ENCODE assay signal across 9 cellular contexts in the genomic region with DNA sequence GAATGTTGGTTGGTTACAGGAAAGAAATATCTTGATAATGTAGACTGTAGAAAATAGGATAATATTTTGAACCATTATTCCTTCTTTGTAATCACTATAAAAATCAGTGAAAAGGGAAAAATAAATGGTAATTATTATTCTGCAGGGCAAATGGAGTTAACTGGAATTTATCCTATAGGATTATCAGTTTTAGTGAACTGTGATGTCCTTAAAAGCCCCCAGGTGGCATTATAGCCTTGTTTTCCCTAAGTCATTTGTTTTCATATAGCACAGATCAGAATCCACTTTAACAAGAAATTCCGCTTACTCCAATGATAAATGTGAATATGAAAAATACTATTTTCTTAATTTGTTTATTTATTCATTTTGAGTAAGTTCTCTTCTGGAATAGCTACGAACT. TPM values are rescaled to one million over a fixed set of nuclear protein-coding genes. Genes with fewer than 3 reads are reported as not detected.
DNase-seq lines count a peak whose midpoint lies in the region; ATAC-seq, FAIRE-seq and TF ChIP-seq lines count a peak whose summit lies in the region.
"Had no signal": no experiment of that assay in that cellular context is flagged by ENCODE, and none has a peak within 500 bp of the region (broad histone marks: within the 10 kb centered on the region; RNA-seq: fewer than 3 reads in every experiment).

No MANE protein-coding gene starts in this region.

- no peaks in the 10 kb centered on the region for H3K36me3 Mint-ChIP-seq in CD14-positive monocyte

- POLR2A ChIA-PET in HEK293 (lab: Yijun Ruan, JAX): no interaction called here
- POLR2A ChIA-PET in OCI-LY7 (lab: Charles Lee): interaction anchor here (0.8 to 2.5 kb wide), 2 partner anchors 8 to 94 kb away, joined by 3 to 6 read pairs; no protein-coding TSS in a partner anchor

- H3K4me1 ChIP-seq in HEK293 (ENCODE audit: control insufficient read depth, insufficient read depth, low read length) (no peaks in the 10 kb centered on the region), OCI-LY7 (ENCODE audit: insufficient read depth, low read length, poor library complexity, severe bottlenecking) (no peaks in the 10 kb centered on the region), foreskin keratinocyte (no peaks in the 10 kb centered on the region)

- H3K9me3 Mint-ChIP-seq in CD14-positive monocyte: no peaks in the 10 kb centered on the region
- H3K9me3 Mint-ChIP-seq: activated CD4-positive, alpha-beta T cell treated with anti-CD3 and anti-CD28 coated beads, Interleukin-2, amount 10 ng/mL, durations not matched to agents 24 days and 14 days had no signal

- peaks cover 0 to 1% (median 0%) of the 10 kb centered on the region in 3 donors for H3K27me3 Mint-ChIP-seq in CD14-positive monocyte (ENCODE audit: low read depth in 3 of 3)

- intact Hi-C loops in OCI-LY7 (cut with micrococcal nuclease; ENCODE audit: unreplicated experiment) (no loop called here), CD14-positive monocyte (cut with micrococcal nuclease) (no loop called here)

- TF ChIP-seq CTCF in D721Med (IDR thresholded peaks at IDR 0.05; ENCODE audit: insufficient read depth, missing control alignments) (peak; percentile 46), HEK293 (tag by site-specific recombination; IDR thresholded peaks at IDR 0.05) (no peak), OCI-LY7 (conservative IDR thresholded peaks at IDR 0.05; ENCODE audit: low read length) (peak; percentile 71), foreskin keratinocyte (conservative IDR thresholded peaks at IDR 0.05) (peak; percentile 50), omental fat pad (IDR thresholded peaks at IDR 0.05) (no peak), CD14-positive monocyte (IDR thresholded peaks at IDR 0.05) (no peak)

- no peak overlapping the region for H3K27ac Mint-ChIP-seq in CD14-positive monocyte
- H3K27ac Mint-ChIP-seq: activated CD4-positive, alpha-beta T cell treated with anti-CD3 and anti-CD28 coated beads, Interleukin-2, amount 10 ng/mL, durations not matched to agents 24 days and 14 days had no signal

- no peaks in the 10 kb centered on the region for H3K9me3 ChIP-seq in HEK293 (ENCODE audit: control insufficient read depth, insufficient read depth, low read depth, low read length)
- H3K9me3 ChIP-seq in OCI-LY7 (ENCODE audit: low read length): no peaks in the 10 kb centered on the region

- H3K79me2 ChIP-seq in OCI-LY7 (ENCODE audit: insufficient read depth, low read depth, low read length): no peaks in the 10 kb centered on the region

- H3K4me3 Mint-ChIP-seq in CD14-positive monocyte: no peak overlapping the region
- H3K4me3 Mint-ChIP-seq: activated CD4-positive, alpha-beta T cell treated with anti-CD3 and anti-CD28 coated beads, Interleukin-2, amount 10 ng/mL, durations not matched to agents 24 days and 14 days had no signal

- CTCF ChIA-PET in HEK293 (lab: Yijun Ruan, JAX): interaction anchor here (0.8 to 3.0 kb wide), 8 partner anchors 8 to 489 kb away, joined by 3 to 23 read pairs (median 4); a partner anchor contains a TSS
- CTCF ChIA-PET in OCI-LY7 (lab: Charles Lee; ENCODE audit: unreplicated experiment): no interaction called here

- FAIRE-seq in D721Med (lab: Jason Lieb, UNC): no peak

- H4K20me1 ChIP-seq in OCI-LY7 (ENCODE audit: insufficient read depth, low read length): no peaks in the 10 kb centered on the region; the same call in 1 of the 2 replicates

- H3K4me1 Mint-ChIP-seq in CD14-positive monocyte: no peaks in the 10 kb centered on the region
- H3K4me1 Mint-ChIP-seq: activated CD4-positive, alpha-beta T cell treated with anti-CD3 and anti-CD28 coated beads, Interleukin-2, amount 10 ng/mL, durations not matched to agents 24 days and 14 days had no signal

- H3K4me3 ChIP-seq in HEK293 (ENCODE audit: low read depth, low read length): no peak overlapping the region
- no peak overlapping the region for H3K4me3 ChIP-seq in OCI-LY7 (ENCODE audit: low read depth, low read length, poor library complexity, severe bottlenecking)

- no peaks in the 10 kb centered on the region for H3K9me2 ChIP-seq in OCI-LY7 (ENCODE audit: insufficient read depth, low read length)

- no peak overlapping the region for H2AFZ ChIP-seq in OCI-LY7 (ENCODE audit: low read length)

- H3K27ac ChIP-seq in HEK293 (ENCODE audit: extremely low read depth, low read depth, low read length) (no peak overlapping the region), OCI-LY7 (ENCODE audit: low read depth, low read length, poor library complexity, severe bottlenecking) (no peak overlapping the region), foreskin keratinocyte (no peak overlapping the region)

- ATAC-seq in foreskin keratinocyte (no peak), GM19351 (IDR thresholded peaks at IDR 0.05; ENCODE audit: unreplicated experiment) (no peak), omental fat pad (ENCODE audit: low FRiP score) (no peak), GM21423 (IDR thresholded peaks at IDR 0.05; ENCODE audit: unreplicated experiment) (no peak)

- DNase-seq in D721Med (ENCODE audit: insufficient read length, low spot score): no peak
- peak; percentile 28 for DNase-seq in OCI-LY7 (ENCODE audit: low spot score)
- DNase-seq in foreskin keratinocyte: no peak
- DNase-seq in omental fat pad (ENCODE audit: low spot score): no peak
- no peak for DNase-seq in CD14-positive monocyte (ENCODE audit: low spot score)
- DNase-seq: activated CD4-positive, alpha-beta T cell treated with anti-CD3 and anti-CD28 coated beads, Interleukin-2, amount 10 ng/mL, durations not matched to agents 24 days and 14 days had no signal

- H3K27me3 ChIP-seq in foreskin keratinocyte: peaks cover 13% of the 10 kb centered on the region

- no peak overlapping the region for H3K4me2 ChIP-seq in OCI-LY7 (ENCODE audit: low read length)

- H3K36me3 ChIP-seq in HEK293 (ENCODE audit: control insufficient read depth in 2 of 2, insufficient read depth in 1 of 2, low read length in 2 of 2) (no peaks in the 10 kb centered on the region), OCI-LY7 (ENCODE audit: insufficient read depth, low read length) (no peaks in the 10 kb centered on the region)

- BruUV-seq in OCI-LY7 (replicated peaks; lab: Mats Ljungman, UMichigan): no TSS peak

TF ChIP-seq in HEK293, 187 proteins besides CTCF, POLR2A, EP300 and RAD21:
- TF ChIP-seq ZNF146 (tag by site-specific recombination; IDR thresholded peaks at IDR 0.05): no peak
- peak; percentile 32; the same call in 1 of the 2 replicates for TF ChIP-seq ZNF654 (tag by site-specific recombination; IDR thresholded peaks at IDR 0.05; ENCODE audit: low read depth)

RNA-seq across cellular contexts. Expression of a gene that starts 26.2 kb away (rescaled TPM):
- 47.0 and 75.1 TPM in 2 replicates for total RNA-seq in OCI-LY7 (2014; rRNA removed; shearing (Covaris generic))
- total RNA-seq in OCI-LY7 (2022): 80.2 and 92.0 TPM in 2 replicates
- total RNA-seq in foreskin keratinocyte: 55.7 and 68.9 TPM in 2 replicates
- polyA plus RNA-seq in foreskin keratinocyte: 29.0 and 33.4 TPM in 2 replicates
- total RNA-seq in omental fat pad: 10 to 100 TPM; 35.4 to 67.1 (median 40.4) TPM
- polyA plus RNA-seq in CD14-positive monocyte: 10 to 100 TPM; 47.5 to 64.0 TPM

Comparison
In these comparisons a context has a peak if more than half of its experiments do, and no peak if none do; other contexts are left out.
1. CTCF ChIP-seq: peak in D721Med (single experiment), OCI-LY7 (single experiment) and foreskin keratinocyte (single experiment); none in HEK293 (single experiment), omental fat pad (0 of 3) and CD14-positive monocyte (single experiment).